Comparison of ENCODE assay signal across 12 cellular contexts in the genomic region with DNA sequence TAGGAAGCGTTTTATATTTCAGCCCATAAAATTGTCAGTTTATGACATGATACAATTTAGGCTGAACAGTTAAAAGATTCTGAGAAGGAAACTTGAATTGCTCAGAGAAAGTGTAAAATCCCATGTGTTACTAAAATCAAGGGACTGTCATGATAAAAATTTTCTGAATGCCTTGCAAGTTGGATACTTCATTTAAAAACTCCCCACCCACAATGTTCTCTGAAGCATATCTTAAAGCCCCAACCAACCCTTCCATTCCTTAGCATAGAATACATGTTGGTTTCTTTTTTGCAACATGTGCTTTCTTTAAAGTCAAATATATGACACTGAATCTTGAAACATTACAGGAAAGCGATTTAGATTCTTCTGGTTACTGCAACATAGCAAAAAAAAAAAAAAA.
DNase-seq lines count a peak whose midpoint lies in the region; ATAC-seq and TF ChIP-seq lines count a peak whose summit lies in the region.
"Had no signal": no experiment of that assay in that cellular context is flagged by ENCODE, and none has a peak within 500 bp of the region (broad histone marks: within the 10 kb centered on the region; RNA-seq: fewer than 3 reads in every experiment).

No MANE protein-coding gene starts in this region.

- H3K4me1 ChIP-seq in tibial artery, result no peaks in the 10 kb centered on the region
- H3K4me1 ChIP-seq: heart left ventricle had no signal

- H3K27me3 Mint-ChIP-seq in activated naive CD8-positive, alpha-beta T cell treated with anti-CD3 and anti-CD28 coated beads, Interleukin-2, amount 10 ng/mL, durations not matched to agents 7 days and 5 days, result no peaks in the 10 kb centered on the region

- no peaks in the 10 kb centered on the region for H3K9me3 ChIP-seq in tibial artery
- H3K9me3 ChIP-seq: heart left ventricle had no signal

- TF ChIP-seq CTCF in tibial artery (IDR thresholded peaks at IDR 0.05), result no peak

- H3K4me1 Mint-ChIP-seq in activated naive CD8-positive, alpha-beta T cell treated with anti-CD3 and anti-CD28 coated beads, Interleukin-2, amount 10 ng/mL, durations not matched to agents 7 days and 5 days, result peaks cover 10% of the 10 kb centered on the region

- peak overlapping the region; percentile 47 for H3K4me3 Mint-ChIP-seq in activated naive CD8-positive, alpha-beta T cell treated with anti-CD3 and anti-CD28 coated beads, Interleukin-2, amount 10 ng/mL, durations not matched to agents 7 days and 5 days

- intact Hi-C loops in tibial artery (cut with DNase I; ENCODE audit: low total_unique reads), result no loop called here

- H3K4me3 ChIP-seq in tibial artery, result no peak overlapping the region
- H3K4me3 ChIP-seq: heart left ventricle had no signal

- no peak for DNase-seq in activated naive CD8-positive, alpha-beta T cell treated with anti-CD3 and anti-CD28 coated beads, Interleukin-2, amount 10 ng/mL, durations not matched to agents 7 days and 5 days
- DNase-seq in tibial artery, result no peak
- DNase-seq in NCI-H446 (lab: John Stamatoyannopoulos, UW), result no peak
- DNase-seq in NCI-H2196 (lab: John Stamatoyannopoulos, UW; ENCODE audit: unreplicated experiment), result no peak
- DNase-seq: amniotic stem cell; effector memory CD4-positive, alpha-beta T cell; heart left ventricle; NCI-H2029 treated with DMSO at 0.1 percent for 48 hours; RPMI8226 had no signal

- POLR2A ChIA-PET in activated naive CD8-positive, alpha-beta T cell treated with anti-CD3 and anti-CD28 coated beads, Interleukin-2, amount 10 ng/mL, durations not matched to agents 7 days and 5 days (lab: Charles Lee), result no interaction called here

- no peak overlapping the region for H3K27ac ChIP-seq in tibial artery
- H3K27ac ChIP-seq: heart left ventricle had no signal

- peak; percentile 56 for ATAC-seq in GM18517 (IDR thresholded peaks at IDR 0.05; ENCODE audit: unreplicated experiment)
- peak; percentile 58 for ATAC-seq in GM19467 (IDR thresholded peaks at IDR 0.05; ENCODE audit: unreplicated experiment)
- peak; percentile 59 for ATAC-seq in HG03066 (IDR thresholded peaks at IDR 0.05; ENCODE audit: low read depth, unreplicated experiment)
- peak; percentile 42 for ATAC-seq in activated naive CD8-positive, alpha-beta T cell treated with anti-CD3 and anti-CD28 coated beads, Interleukin-2, amount 10 ng/mL, durations not matched to agents 7 days and 5 days (ENCODE audit: low read depth)
- ATAC-seq: heart left ventricle had no signal

- peaks cover 5% of the 10 kb centered on the region for H3K36me3 Mint-ChIP-seq in activated naive CD8-positive, alpha-beta T cell treated with anti-CD3 and anti-CD28 coated beads, Interleukin-2, amount 10 ng/mL, durations not matched to agents 7 days and 5 days

- H3K9me3 Mint-ChIP-seq in activated naive CD8-positive, alpha-beta T cell treated with anti-CD3 and anti-CD28 coated beads, Interleukin-2, amount 10 ng/mL, durations not matched to agents 7 days and 5 days, result no peaks in the 10 kb centered on the region

- no peaks in the 10 kb centered on the region for H3K27me3 ChIP-seq in tibial artery
- H3K27me3 ChIP-seq: heart left ventricle had no signal

- peak overlapping the region; percentile 50 for H3K27ac Mint-ChIP-seq in activated naive CD8-positive, alpha-beta T cell treated with anti-CD3 and anti-CD28 coated beads, Interleukin-2, amount 10 ng/mL, durations not matched to agents 7 days and 5 days

- H3K36me3 ChIP-seq in tibial artery, result no peaks in the 10 kb centered on the region
- H3K36me3 ChIP-seq: heart left ventricle had no signal
